In the genomic region with DNA sequence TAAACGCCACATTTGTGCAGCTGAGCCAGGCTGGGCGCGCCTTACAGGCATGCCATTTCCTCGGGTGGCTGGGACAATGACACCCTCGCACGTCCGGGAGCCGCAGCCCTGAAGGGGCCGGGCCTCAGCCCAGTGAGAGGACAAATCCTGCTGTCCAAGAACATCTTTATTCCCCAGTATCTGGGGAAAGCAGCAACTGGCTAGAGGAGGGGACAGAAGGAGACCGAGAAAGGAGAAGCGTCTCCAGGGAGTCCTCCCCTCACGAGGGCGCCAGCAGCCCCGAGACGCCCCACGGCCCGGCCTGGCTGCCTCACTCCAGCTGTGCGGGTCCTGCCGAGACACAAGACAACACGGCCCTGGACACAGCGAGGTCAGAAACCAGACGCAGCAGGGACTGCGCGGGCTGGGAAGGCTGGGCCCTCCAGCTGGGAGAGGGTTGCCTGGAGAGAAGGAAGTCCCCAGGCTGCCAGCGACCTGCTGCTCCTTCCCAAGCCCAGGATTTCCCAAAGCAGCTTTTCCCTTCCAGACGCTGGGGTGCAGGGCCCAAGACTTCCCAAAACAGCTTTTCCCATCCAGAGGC, we compare ENCODE assay signal across 8 cellular contexts.
DNase-seq lines count a peak whose midpoint lies in the region; ATAC-seq, FAIRE-seq and TF ChIP-seq lines count a peak whose summit lies in the region.

No MANE protein-coding gene starts in this region.

- no peaks in the 10 kb centered on the region for H3K27me3 ChIP-seq in SJSA1 (replicated peaks)

- DNase-seq in SJSA1 (ENCODE audit: low read depth in 1 of 2, low spot score in 2 of 2) (peak; percentile 78 to 79), cardiac fibroblast (ENCODE audit: low read depth in 2 of 2) (peak; percentile 62 to 80), left lobe of liver (ENCODE audit: low spot score) (peak; percentile 59), HTR-8/SVneo (ENCODE audit: insufficient read length, low spot score) (no peak)
- peak; percentile 32 for DNase-seq in stimulated activated CD4-positive, alpha-beta T cell treated with anti-CD3 and anti-CD28 coated beads, Interleukin-1b, Interleukin-23, amount 100 ng/mL, for 4 hours (ENCODE audit: low read depth in 2 of 2)

- no peak for FAIRE-seq in HTR-8/SVneo (lab: Jason Lieb, UNC)

- no peaks in the 10 kb centered on the region for H3K36me3 ChIP-seq in SJSA1

- TF ChIP-seq CTCF in cardiac fibroblast (IDR thresholded peaks at IDR 0.05; ENCODE audit: low read depth, low read length), result peak; percentile 37

- ATAC-seq in GM18498 (IDR thresholded peaks at IDR 0.05; ENCODE audit: unreplicated experiment) (peak; percentile 72), HG02943 (IDR thresholded peaks at IDR 0.05; ENCODE audit: low read depth, unreplicated experiment) (peak; percentile 63), left lobe of liver (peak; percentile 81), HG03378 (IDR thresholded peaks at IDR 0.05; ENCODE audit: unreplicated experiment) (no peak)

- H3K9me3 ChIP-seq in SJSA1 (replicated peaks), result no peaks in the 10 kb centered on the region

- peaks cover 58% of the 10 kb centered on the region for H3K4me1 ChIP-seq in SJSA1 (replicated peaks)

- H3K4me3 ChIP-seq in SJSA1 (peak overlapping the region; percentile 21), cardiac fibroblast (replicated peaks in 1 of 2; ENCODE audit: low read depth in 2 of 2, low read length in 2 of 2) (peak overlapping the region in 1 of 2 donors; percentile 16)

- peak overlapping the region; percentile 65 for H3K27ac ChIP-seq in SJSA1
